Comparison of ENCODE assay signal across 8 cellular contexts in genomic region chrX:73215263-73215662, GRCh38. TPM values are rescaled to one million over a fixed set of nuclear protein-coding genes. Genes with fewer than 3 reads are reported as not detected.
A peak's percentile ranks its signal among the peaks of the same experiment; 100 is the strongest.
DNase-seq lines count a peak whose midpoint lies in the region; ATAC-seq lines count a peak whose summit lies in the region.

No MANE protein-coding gene starts in this region.

- H3K4me1 ChIP-seq in iPS-18a (ENCODE audit: control insufficient read depth, low read depth, low read length) = no peaks in the 10 kb centered on the region
- peaks cover 0 to 12% (median 0%) of the 10 kb centered on the region in 5 donors for H3K4me1 ChIP-seq in subcutaneous abdominal adipose tissue (ENCODE audit: control insufficient read depth in 5 of 5, insufficient read depth in 5 of 5, low read length in 5 of 5)

- peaks cover 6% of the 10 kb centered on the region for H3K27me3 Mint-ChIP-seq in activated CD4-positive, alpha-beta T cell treated with anti-CD3 and anti-CD28 coated beads, Interleukin-2, amount 10 ng/mL, durations not matched to agents 7 days and 5 days

- peaks cover 17% of the 10 kb centered on the region for H3K4me1 Mint-ChIP-seq in activated CD4-positive, alpha-beta T cell treated with anti-CD3 and anti-CD28 coated beads, Interleukin-2, amount 10 ng/mL, durations not matched to agents 7 days and 5 days

- H3K27me3 ChIP-seq in iPS-18a (ENCODE audit: control insufficient read depth, insufficient read depth, low read length) = no peaks in the 10 kb centered on the region
- H3K27me3 ChIP-seq in subcutaneous abdominal adipose tissue (ENCODE audit: control insufficient read depth in 5 of 5, insufficient read depth in 4 of 5, low read length in 5 of 5) = peaks cover 3 to 17% (median 10%) of the 10 kb centered on the region in 5 donors

- POLR2A ChIA-PET in activated CD4-positive, alpha-beta T cell treated with anti-CD3 and anti-CD28 coated beads, Interleukin-2, amount 10 ng/mL, durations not matched to agents 7 days and 5 days (lab: Charles Lee) = no interaction called here

- no peaks in the 10 kb centered on the region for H3K9me3 Mint-ChIP-seq in activated CD4-positive, alpha-beta T cell treated with anti-CD3 and anti-CD28 coated beads, Interleukin-2, amount 10 ng/mL, durations not matched to agents 7 days and 5 days

- peak overlapping the region; percentile 75 for H3K4me3 ChIP-seq in iPS-18a (ENCODE audit: low read length)
- peak overlapping the region in 4 of 5 donors; percentile 52 to 63 (median 56) for H3K4me3 ChIP-seq in subcutaneous abdominal adipose tissue (ENCODE audit: low read depth in 1 of 5, low read length in 5 of 5)

- peaks cover 9% of the 10 kb centered on the region for H3K9me3 ChIP-seq in iPS-18a (ENCODE audit: control insufficient read depth, low read depth, low read length)
- H3K9me3 ChIP-seq in subcutaneous abdominal adipose tissue (ENCODE audit: control insufficient read depth in 5 of 5, low read length in 5 of 5) = peaks cover 0 to 9% (median 5%) of the 10 kb centered on the region in 5 donors

- no peaks in the 10 kb centered on the region for H3K36me3 Mint-ChIP-seq in activated CD4-positive, alpha-beta T cell treated with anti-CD3 and anti-CD28 coated beads, Interleukin-2, amount 10 ng/mL, durations not matched to agents 7 days and 5 days (ENCODE audit: low read depth)

- no peaks in the 10 kb centered on the region for H3K36me3 ChIP-seq in iPS-18a (ENCODE audit: control insufficient read depth, low read depth, low read length)
- H3K36me3 ChIP-seq in subcutaneous abdominal adipose tissue (ENCODE audit: control insufficient read depth in 5 of 5, insufficient read depth in 5 of 5, low read length in 5 of 5) = no peaks in the 10 kb centered on the region

- no peak for ATAC-seq in HG02938 (IDR thresholded peaks at IDR 0.05; ENCODE audit: unreplicated experiment)

- H3K9ac ChIP-seq in iPS-18a (ENCODE audit: low read length) = peak overlapping the region; percentile 48
- no peak overlapping the region for H3K9ac ChIP-seq in subcutaneous abdominal adipose tissue (ENCODE audit: low read length in 5 of 5)

- peak overlapping the region; percentile 91 for H3K4me3 Mint-ChIP-seq in activated CD4-positive, alpha-beta T cell treated with anti-CD3 and anti-CD28 coated beads, Interleukin-2, amount 10 ng/mL, durations not matched to agents 7 days and 5 days

- H3K27ac ChIP-seq in iPS-18a (ENCODE audit: low read length) (no peak overlapping the region), subcutaneous abdominal adipose tissue (ENCODE audit: low read depth, low read length) (no peak overlapping the region)

- CTCF ChIA-PET in activated CD4-positive, alpha-beta T cell treated with anti-CD3 and anti-CD28 coated beads, Interleukin-2, amount 10 ng/mL, durations not matched to agents 7 days and 5 days (lab: Charles Lee) = no interaction called here

- peak overlapping the region; percentile 87 for H3K27ac Mint-ChIP-seq in activated CD4-positive, alpha-beta T cell treated with anti-CD3 and anti-CD28 coated beads, Interleukin-2, amount 10 ng/mL, durations not matched to agents 7 days and 5 days

- peak; percentile 6 for DNase-seq in activated CD4-positive, alpha-beta T cell treated with anti-CD3 and anti-CD28 coated beads, Interleukin-2, amount 10 ng/mL, durations not matched to agents 7 days and 5 days
- no peak for DNase-seq in activated CD4-positive, alpha-beta T cell treated with anti-CD3 and anti-CD28 coated beads for 48 hours
- DNase-seq in activated CD4-positive, alpha-beta T cell treated with anti-CD3 and anti-CD28 coated beads, Interleukin-2, amount 50 U/mL, for 1 hour = peak; percentile 1
- DNase-seq in COLO829 (ENCODE audit: low spot score) = no peak
- DNase-seq in SW480 (ENCODE audit: low spot score) = no peak

RNA-seq across cellular contexts. Expression of gene NAP1L2, which starts 0.6 kb away (rescaled TPM):
- 1 to 10 TPM; 2.2 to 2.5 TPM for total RNA-seq in activated CD4-positive, alpha-beta T cell treated with anti-CD3 and anti-CD28 coated beads, Interleukin-2, amount 10 ng/mL, durations not matched to agents 7 days and 5 days

Comparison
In these comparisons a context has a peak if more than half of its experiments do, and no peak if none do; other contexts are left out.
1. DNase-seq: peak in activated CD4-positive, alpha-beta T cell treated with anti-CD3 and anti-CD28 coated beads, Interleukin-2, amount 10 ng/mL, durations not matched to agents 7 days and 5 days (single experiment) and activated CD4-positive, alpha-beta T cell treated with anti-CD3 and anti-CD28 coated beads, Interleukin-2, amount 50 U/mL, for 1 hour (single experiment); none in activated CD4-positive, alpha-beta T cell treated with anti-CD3 and anti-CD28 coated beads for 48 hours (single experiment), COLO829 (single experiment) and SW480 (single experiment).